ENCODE assay signal across 13 cellular contexts in the genomic region with DNA sequence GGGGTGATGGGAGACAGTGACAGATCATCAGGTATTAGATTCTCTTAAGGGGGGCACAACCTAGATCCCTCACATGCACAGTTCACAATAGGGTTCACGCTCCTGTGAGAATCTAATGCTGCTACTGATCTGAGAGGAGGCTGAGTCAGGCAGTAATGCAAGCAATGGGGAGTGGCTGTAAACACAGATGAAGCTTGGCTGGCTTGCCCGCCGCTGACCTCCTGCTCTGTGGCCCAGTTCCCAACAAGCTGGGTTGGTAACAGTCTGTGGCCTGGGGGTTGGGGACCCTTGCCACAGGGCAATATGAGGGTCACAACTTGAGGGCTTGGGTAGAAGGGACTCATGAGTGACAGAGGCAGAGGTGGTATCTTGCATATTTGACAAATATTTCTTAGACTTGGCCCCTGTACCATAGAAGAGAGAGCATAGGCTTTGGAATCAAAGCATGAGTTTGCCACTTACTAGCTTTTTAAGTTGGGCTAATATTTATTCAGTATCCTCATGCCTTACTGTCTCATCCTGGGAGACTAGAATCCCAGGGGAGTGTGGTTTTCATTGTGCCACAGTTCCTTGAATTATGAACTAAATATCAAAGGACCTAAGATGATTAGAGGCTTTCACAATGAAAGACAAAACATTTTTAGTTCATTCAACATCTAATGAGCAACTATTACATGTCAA.
A peak's percentile ranks its signal among the peaks of the same experiment; 100 is the strongest.
DNase-seq lines count a peak whose midpoint lies in the region; ATAC-seq and TF ChIP-seq lines count a peak whose summit lies in the region.
"Had no signal": no experiment of that assay in that cellular context is flagged by ENCODE, and none has a peak within 500 bp of the region (broad histone marks: within the 10 kb centered on the region; RNA-seq: fewer than 3 reads in every experiment).

No MANE protein-coding gene starts in this region.

- H3K9ac ChIP-seq in mammary epithelial cell (ENCODE audit: insufficient read depth, low read length), result no peak overlapping the region

- H3K27ac Mint-ChIP-seq in MCF 10A (ENCODE audit: low read depth, unreplicated experiment), result no peak overlapping the region
- H3K27ac Mint-ChIP-seq: CD4-positive, alpha-beta T cell; GM23338 had no signal

- no peaks in the 10 kb centered on the region for H3K36me3 ChIP-seq in mammary epithelial cell (ENCODE audit: insufficient read depth, low read length)
- H3K36me3 ChIP-seq in Panc1 (ENCODE audit: control insufficient read depth, insufficient read depth, low read length), result no peaks in the 10 kb centered on the region
- H3K36me3 ChIP-seq in thyroid gland, result no peaks in the 10 kb centered on the region

- dilution Hi-C loops in mammary epithelial cell (cut with HindIII; ENCODE audit: low sequenced_read_pairs), result no loop called here

- CTCF ChIA-PET in MCF 10A (lab: Yijun Ruan, JAX), result no interaction called here
- CTCF ChIA-PET in mammary epithelial cell (lab: Charles Lee; ENCODE audit: low non-redundant PET), result no interaction called here
- CTCF ChIA-PET in Panc1 (lab: Charles Lee), result no interaction called here

- TF ChIP-seq CTCF in MCF 10A (IDR thresholded peaks at IDR 0.05; ENCODE audit: unreplicated experiment) (no peak), mammary epithelial cell (conservative IDR thresholded peaks at IDR 0.05 in 1 of 2, IDR thresholded peaks at IDR 0.05 in 1 of 2; ENCODE audit: extremely low read depth in 1 of 2, insufficient read depth in 1 of 2, low read depth in 1 of 2, low read length in 2 of 2) (no peak), Panc1 (IDR thresholded peaks at IDR 0.05) (no peak), thyroid gland (IDR thresholded peaks at IDR 0.05) (no peak)

- POLR2A ChIA-PET in MCF 10A (lab: Yijun Ruan, JAX) (interaction anchor here (0.6 kb wide), 1 partner anchor 36 kb away, joined by 3 read pairs; no protein-coding TSS in a partner anchor), Panc1 (lab: Charles Lee) (no interaction called here)

- no peaks in the 10 kb centered on the region for H3K9me3 Mint-ChIP-seq in MCF 10A (ENCODE audit: unreplicated experiment)
- H3K9me3 Mint-ChIP-seq: CD4-positive, alpha-beta T cell; GM23338 had no signal

- no peaks in the 10 kb centered on the region for H3K27me3 Mint-ChIP-seq in MCF 10A (ENCODE audit: insufficient read depth, unreplicated experiment)

- H3K27me3 ChIP-seq in mammary epithelial cell (ENCODE audit: insufficient read depth, low read length), result no peaks in the 10 kb centered on the region
- no peaks in the 10 kb centered on the region for H3K27me3 ChIP-seq in Panc1 (ENCODE audit: control insufficient read depth, insufficient read depth, low read length)
- no peaks in the 10 kb centered on the region for H3K27me3 ChIP-seq in thyroid gland

- ATAC-seq in Panc1 (peak; percentile 71), esophagus mucosa (peak; percentile 28)
- ATAC-seq: GM23338, HepG2 had no signal

- TF ChIP-seq POLR2A in thyroid gland (IDR thresholded peaks at IDR 0.05), result no peak

- peak; percentile 26 for DNase-seq in MCF 10A (ENCODE audit: unreplicated experiment)
- DNase-seq in mammary epithelial cell, result no peak
- DNase-seq in Panc1 (ENCODE audit: low read depth, low spot score), result no peak
- DNase-seq in thyroid gland, result no peak
- DNase-seq in mucosa of gallbladder (ENCODE audit: low spot score), result no peak
- no peak for DNase-seq in HuH-7.5 (ENCODE audit: low spot score)
- DNase-seq: CD4-positive, alpha-beta T cell; MM.1S; NCI-H446 treated with DMSO at 0.1 percent for 48 hours had no signal

- H3K4me2 ChIP-seq in mammary epithelial cell (ENCODE audit: insufficient read depth, low read depth, low read length), result no peak overlapping the region
- H3K4me2 ChIP-seq: GM23338 had no signal

- intact Hi-C loops in MCF 10A (cut with micrococcal nuclease) (no loop called here), mammary epithelial cell (cut with micrococcal nuclease) (no loop called here), Panc1 (cut with micrococcal nuclease; ENCODE audit: unreplicated experiment) (no loop called here), thyroid gland (cut with DNase I) (no loop called here)

- no peaks in the 10 kb centered on the region for H3K9me3 ChIP-seq in mammary epithelial cell (replicated peaks; ENCODE audit: insufficient read depth, low read length)
- H3K9me3 ChIP-seq in Panc1 (ENCODE audit: control insufficient read depth, insufficient read depth, low read depth, low read length), result no peaks in the 10 kb centered on the region
- no peaks in the 10 kb centered on the region for H3K9me3 ChIP-seq in thyroid gland

- H3K4me3 ChIP-seq in mammary epithelial cell (replicated peaks in 1 of 3; ENCODE audit: insufficient read depth in 1 of 3, low read depth in 2 of 3, low read length in 3 of 3), result no peak overlapping the region
- H3K4me3 ChIP-seq in Panc1 (ENCODE audit: low read depth in 2 of 2, low read length in 2 of 2), result no peak overlapping the region
- H3K4me3 ChIP-seq in thyroid gland (replicated peaks in 1 of 3), result no peak overlapping the region
- H3K4me3 ChIP-seq: GM23338, SK-N-MC had no signal

- H3K4me1 Mint-ChIP-seq in MCF 10A (ENCODE audit: insufficient read depth, unreplicated experiment), result peaks cover 46% of the 10 kb centered on the region

- no peaks in the 10 kb centered on the region for H3K36me3 Mint-ChIP-seq in MCF 10A (ENCODE audit: insufficient read depth, unreplicated experiment)

- H2AFZ ChIP-seq in mammary epithelial cell (ENCODE audit: low read depth, low read length), result no peak overlapping the region
- H2AFZ ChIP-seq: GM23338 had no signal

- WGBS in mammary epithelial cell (ENCODE audit: low coverage, missing lambda C conversion rate), result 53% methylated on average over 2 of the region's 3 CpGs
- 53 to 66% methylated on average over 3 of the region's 3 CpGs for WGBS in thyroid gland, 2 donors

- peaks cover 35% of the 10 kb centered on the region for H3K4me1 ChIP-seq in mammary epithelial cell (ENCODE audit: insufficient read depth, low read length)
- no peaks in the 10 kb centered on the region for H3K4me1 ChIP-seq in Panc1 (ENCODE audit: control insufficient read depth, insufficient read depth, low read length)
- no peaks in the 10 kb centered on the region for H3K4me1 ChIP-seq in thyroid gland

- in situ Hi-C loops in mammary epithelial cell (cut with MboI; ENCODE audit: low sequenced_read_pairs in 2 of 2) (no loop called here), Panc1 (cut with HindIII; ENCODE audit: low pct_unique_long_range_greater_than_20kb, low sequenced_read_pairs) (no loop called here)

- no peaks in the 10 kb centered on the region for H3K79me2 ChIP-seq in mammary epithelial cell (ENCODE audit: insufficient read depth, low read length)

- H3K4me3 Mint-ChIP-seq in MCF 10A (ENCODE audit: unreplicated experiment), result no peak overlapping the region
- H3K4me3 Mint-ChIP-seq: CD4-positive, alpha-beta T cell; GM23338 had no signal

- H3K27ac ChIP-seq in mammary epithelial cell (ENCODE audit: insufficient read depth, low read depth, low read length), result no peak overlapping the region
- no peak overlapping the region for H3K27ac ChIP-seq in Panc1 (ENCODE audit: low read length)
- H3K27ac ChIP-seq in thyroid gland, result no peak overlapping the region
- H3K27ac ChIP-seq: SK-N-MC had no signal

- BruUV-seq in MCF 10A (replicated peaks; lab: Mats Ljungman, UMichigan) (no TSS peak), mammary epithelial cell (replicated peaks; lab: Mats Ljungman, UMichigan) (no TSS peak), Panc1 (replicated peaks; lab: Mats Ljungman, UMichigan) (no TSS peak)

- H4K20me1 ChIP-seq in mammary epithelial cell (ENCODE audit: insufficient read depth, low read length), result no peaks in the 10 kb centered on the region
